2 cellular contexts compared by ENCODE assay signal in genomic region chr16:78782572-78782971, GRCh38.
TF ChIP-seq lines count a peak whose summit lies in the region.

No MANE protein-coding gene starts in this region.

TF ChIP-seq in HEK293, 187 proteins besides CTCF, POLR2A, EP300 and RAD21:
- TF ChIP-seq ZNF571 (tag by site-specific recombination; IDR thresholded peaks at IDR 0.05) (no peak), ATF2 (tag by site-specific recombination; IDR thresholded peaks at IDR 0.05; ENCODE audit: low read depth) (0 out of 2 replicates have a peak, but pooled peaks have one; percentile 5)

TF ChIP-seq in IMR-90, 13 proteins besides CTCF, POLR2A, EP300 and RAD21:
- TF ChIP-seq CHD1 (IDR thresholded peaks at IDR 0.05; ENCODE audit: low read depth, low read length) (no peak), CEBPB (IDR thresholded peaks at IDR 0.05; ENCODE audit: low read depth, low read length) (peak; percentile 34; the same call in 1 of the 2 replicates)
